Comparison of ENCODE assay signal across 1 cellular context in the genomic region with DNA sequence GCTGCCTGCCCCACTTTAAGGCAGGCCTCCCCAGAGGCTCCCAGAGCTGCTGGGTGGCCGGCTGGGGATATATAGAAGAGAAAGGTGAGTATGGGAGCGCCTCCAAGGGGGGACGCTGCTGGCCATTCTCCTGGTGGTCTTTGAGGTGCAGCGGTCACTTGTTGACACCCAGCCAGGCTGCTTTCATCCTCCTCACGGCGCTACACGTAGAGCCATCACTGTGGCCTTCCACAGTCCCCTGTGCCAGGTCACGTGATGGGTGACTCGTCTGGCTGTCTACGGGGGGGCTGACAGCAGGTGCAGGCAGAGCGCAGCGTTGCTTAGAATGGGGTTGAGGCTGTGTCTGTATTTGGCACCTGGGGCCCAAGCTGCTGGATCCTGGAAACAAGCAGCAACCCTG.
TF ChIP-seq lines count a peak whose summit lies in the region.

No MANE protein-coding gene starts in this region.

TF ChIP-seq in IMR-90, 13 proteins besides CTCF, POLR2A, EP300 and RAD21 (continued from another document):
- TF ChIP-seq, protein P1, sequence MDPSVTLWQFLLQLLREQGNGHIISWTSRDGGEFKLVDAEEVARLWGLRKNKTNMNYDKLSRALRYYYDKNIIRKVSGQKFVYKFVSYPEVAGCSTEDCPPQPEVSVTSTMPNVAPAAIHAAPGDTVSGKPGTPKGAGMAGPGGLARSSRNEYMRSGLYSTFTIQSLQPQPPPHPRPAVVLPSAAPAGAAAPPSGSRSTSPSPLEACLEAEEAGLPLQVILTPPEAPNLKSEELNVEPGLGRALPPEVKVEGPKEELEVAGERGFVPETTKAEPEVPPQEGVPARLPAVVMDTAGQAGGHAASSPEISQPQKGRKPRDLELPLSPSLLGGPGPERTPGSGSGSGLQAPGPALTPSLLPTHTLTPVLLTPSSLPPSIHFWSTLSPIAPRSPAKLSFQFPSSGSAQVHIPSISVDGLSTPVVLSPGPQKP (IDR thresholded peaks at IDR 0.05; ENCODE audit: borderline replicate concordance, low read depth, low read length): no peak
- TF ChIP-seq MXI1 (IDR thresholded peaks at IDR 0.05; ENCODE audit: borderline replicate concordance, low read depth, low read length): no peak
- TF ChIP-seq, protein P2, sequence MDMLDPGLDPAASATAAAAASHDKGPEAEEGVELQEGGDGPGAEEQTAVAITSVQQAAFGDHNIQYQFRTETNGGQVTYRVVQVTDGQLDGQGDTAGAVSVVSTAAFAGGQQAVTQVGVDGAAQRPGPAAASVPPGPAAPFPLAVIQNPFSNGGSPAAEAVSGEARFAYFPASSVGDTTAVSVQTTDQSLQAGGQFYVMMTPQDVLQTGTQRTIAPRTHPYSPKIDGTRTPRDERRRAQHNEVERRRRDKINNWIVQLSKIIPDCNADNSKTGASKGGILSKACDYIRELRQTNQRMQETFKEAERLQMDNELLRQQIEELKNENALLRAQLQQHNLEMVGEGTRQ (IDR thresholded peaks at IDR 0.05; ENCODE audit: low read depth, low read length): 0 out of 2 replicates have a peak, but pooled peaks have one; percentile 14
